In genomic region chr10:123890246-123890645, GRCh38 we compare ENCODE assay signal across 17 cellular contexts. TPM values are rescaled to one million over a fixed set of nuclear protein-coding genes. Genes with fewer than 3 reads are reported as not detected.
DNase-seq lines count a peak whose midpoint lies in the region; ATAC-seq and TF ChIP-seq lines count a peak whose summit lies in the region.
"Had no signal": no experiment of that assay in that cellular context is flagged by ENCODE, and none has a peak within 500 bp of the region (broad histone marks: within the 10 kb centered on the region; RNA-seq: fewer than 3 reads in every experiment).

No MANE protein-coding gene starts in this region.

- CTCF ChIA-PET in activated CD4-positive, alpha-beta T cell treated with anti-CD3 and anti-CD28 coated beads, Interleukin-2, amount 10 ng/mL, durations not matched to agents 7 days and 5 days (lab: Charles Lee): no interaction called here

- DNase-seq in esophagus muscularis mucosa (ENCODE audit: extremely low spot score) (no peak), thyroid gland (no peak), DMS53 (lab: John Stamatoyannopoulos, UW) (no peak)
- DNase-seq in activated CD4-positive, alpha-beta T cell treated with anti-CD3 and anti-CD28 coated beads, Interleukin-2, amount 10 ng/mL, durations not matched to agents 7 days and 5 days: no peak
- DNase-seq: activated CD4-positive, alpha-beta memory T cell treated with anti-CD3 and anti-CD28 coated beads, Interleukin-2, amount 10 ng/mL, durations not matched to agents 7 days and 5 days; DMS79 treated with DMSO at 0.1 percent for 48 hours; Kasumi-1; NCI-H1417 treated with DMSO at 0.1 percent for 48 hours; NCI-H226; stimulated activated naive CD4-positive, alpha-beta T cell treated with Interleukin-2 at 50 U/mL for 16 hours had no signal

- H3K4me3 ChIP-seq in HUES6 (ENCODE audit: low read depth, low read length) (0 out of 2 replicates have a peak overlapping the region, but pooled peaks have one; percentile 63), esophagus muscularis mucosa (peak overlapping the region; percentile 73 to 80 (median 77)), muscle layer of duodenum (ENCODE audit: low read depth in 1 of 2, low read length in 2 of 2) (peak overlapping the region; percentile 57 to 65), thyroid gland (replicated peaks in 1 of 3) (no peak overlapping the region)
- H3K4me3 ChIP-seq: SK-N-MC had no signal

- POLR2A ChIA-PET in activated CD4-positive, alpha-beta T cell treated with anti-CD3 and anti-CD28 coated beads, Interleukin-2, amount 10 ng/mL, durations not matched to agents 7 days and 5 days (lab: Charles Lee): no interaction called here

- H3K4me1 ChIP-seq in HUES6 (ENCODE audit: control insufficient read depth, insufficient read depth, low read length) (peaks cover 16% of the 10 kb centered on the region), esophagus muscularis mucosa (peaks cover 2 to 64% (median 61%) of the 10 kb centered on the region in 4 donors), muscle layer of duodenum (ENCODE audit: control insufficient read depth in 1 of 2, insufficient read depth in 2 of 2, low read length in 2 of 2) (peaks cover 0 to 30% of the 10 kb centered on the region in 2 donors), thyroid gland (no peaks in the 10 kb centered on the region)

- H3K4me3 Mint-ChIP-seq in activated CD4-positive, alpha-beta T cell treated with anti-CD3 and anti-CD28 coated beads, Interleukin-2, amount 10 ng/mL, durations not matched to agents 7 days and 5 days: no peak overlapping the region
- H3K4me3 Mint-ChIP-seq: activated CD4-positive, alpha-beta memory T cell treated with anti-CD3 and anti-CD28 coated beads, Interleukin-2, amount 10 ng/mL, durations not matched to agents 7 days and 5 days had no signal

- no peak overlapping the region for H3K27ac Mint-ChIP-seq in activated CD4-positive, alpha-beta T cell treated with anti-CD3 and anti-CD28 coated beads, Interleukin-2, amount 10 ng/mL, durations not matched to agents 7 days and 5 days
- H3K27ac Mint-ChIP-seq: activated CD4-positive, alpha-beta memory T cell treated with anti-CD3 and anti-CD28 coated beads, Interleukin-2, amount 10 ng/mL, durations not matched to agents 7 days and 5 days had no signal

- H3K36me3 ChIP-seq in HUES6 (ENCODE audit: control insufficient read depth, insufficient read depth, low read length): no peaks in the 10 kb centered on the region
- no peaks in the 10 kb centered on the region for H3K36me3 ChIP-seq in esophagus muscularis mucosa
- no peaks in the 10 kb centered on the region for H3K36me3 ChIP-seq in muscle layer of duodenum (ENCODE audit: control insufficient read depth in 1 of 2, insufficient read depth in 2 of 2, low read length in 2 of 2)
- no peaks in the 10 kb centered on the region for H3K36me3 ChIP-seq in thyroid gland

- H3K4me1 Mint-ChIP-seq in activated CD4-positive, alpha-beta T cell treated with anti-CD3 and anti-CD28 coated beads, Interleukin-2, amount 10 ng/mL, durations not matched to agents 7 days and 5 days: no peaks in the 10 kb centered on the region
- H3K4me1 Mint-ChIP-seq: activated CD4-positive, alpha-beta memory T cell treated with anti-CD3 and anti-CD28 coated beads, Interleukin-2, amount 10 ng/mL, durations not matched to agents 7 days and 5 days had no signal

- ATAC-seq in HG03039 (IDR thresholded peaks at IDR 0.05; ENCODE audit: unreplicated experiment) (no peak), GM18867 (IDR thresholded peaks at IDR 0.05; ENCODE audit: unreplicated experiment) (no peak)

- 33% methylated on average over 8 of the region's 8 CpGs for WGBS in esophagus muscularis mucosa
- WGBS in thyroid gland, 2 donors: 42 to 52% methylated on average over 8 of the region's 8 CpGs

- intact Hi-C loops in esophagus muscularis mucosa (cut with DNase I) (no loop called here), thyroid gland (cut with DNase I) (no loop called here)

- TF ChIP-seq POLR2A in esophagus muscularis mucosa (IDR thresholded peaks at IDR 0.05; ENCODE audit: low read depth) (no peak), thyroid gland (IDR thresholded peaks at IDR 0.05) (no peak)

- H3K27me3 ChIP-seq in HUES6 (ENCODE audit: control insufficient read depth, insufficient read depth, low read length): peaks cover 52% of the 10 kb centered on the region
- H3K27me3 ChIP-seq in esophagus muscularis mucosa: peaks cover 0 to 11% (median 0%) of the 10 kb centered on the region in 4 donors
- H3K27me3 ChIP-seq in muscle layer of duodenum (ENCODE audit: low read depth, low read length): no peaks in the 10 kb centered on the region
- no peaks in the 10 kb centered on the region for H3K27me3 ChIP-seq in thyroid gland

- H3K9me3 ChIP-seq in HUES6 (ENCODE audit: control insufficient read depth, insufficient read depth, low read depth, low read length) (no peaks in the 10 kb centered on the region), esophagus muscularis mucosa (no peaks in the 10 kb centered on the region), muscle layer of duodenum (ENCODE audit: control insufficient read depth in 1 of 2, low read length in 2 of 2) (no peaks in the 10 kb centered on the region), thyroid gland (no peaks in the 10 kb centered on the region)

- TF ChIP-seq CTCF in esophagus muscularis mucosa (IDR thresholded peaks at IDR 0.05) (no peak), thyroid gland (IDR thresholded peaks at IDR 0.05) (no peak)

- no peak for TF ChIP-seq EP300 in esophagus muscularis mucosa (IDR thresholded peaks at IDR 0.05)

- no peaks in the 10 kb centered on the region for H3K36me3 Mint-ChIP-seq in activated CD4-positive, alpha-beta T cell treated with anti-CD3 and anti-CD28 coated beads, Interleukin-2, amount 10 ng/mL, durations not matched to agents 7 days and 5 days (ENCODE audit: low read depth)

- no peak overlapping the region for H3K9ac ChIP-seq in HUES6 (ENCODE audit: low read length)

- no peak overlapping the region for H3K27ac ChIP-seq in HUES6 (ENCODE audit: low read depth, low read length)
- H3K27ac ChIP-seq in esophagus muscularis mucosa (replicated peaks in 1 of 4): peak overlapping the region; percentile 97 to 99 (median 98)
- H3K27ac ChIP-seq in muscle layer of duodenum (ENCODE audit: low read length): peak overlapping the region; percentile 83
- H3K27ac ChIP-seq in thyroid gland: peak overlapping the region in 2 of 3 donors; percentile 18 to 74
- H3K27ac ChIP-seq: C4-2B, HL-60, SK-N-MC had no signal

- H3K9me3 Mint-ChIP-seq in activated CD4-positive, alpha-beta T cell treated with anti-CD3 and anti-CD28 coated beads, Interleukin-2, amount 10 ng/mL, durations not matched to agents 7 days and 5 days: no peaks in the 10 kb centered on the region
- H3K9me3 Mint-ChIP-seq: activated CD4-positive, alpha-beta memory T cell treated with anti-CD3 and anti-CD28 coated beads, Interleukin-2, amount 10 ng/mL, durations not matched to agents 7 days and 5 days had no signal

- H3K27me3 Mint-ChIP-seq in activated CD4-positive, alpha-beta T cell treated with anti-CD3 and anti-CD28 coated beads, Interleukin-2, amount 10 ng/mL, durations not matched to agents 7 days and 5 days: peaks cover 16% of the 10 kb centered on the region

RNA-seq across cellular contexts. Expression of gene CPXM2, which starts 1.4 kb away (rescaled TPM):
- total RNA-seq in esophagus muscularis mucosa (100 to 1,000 TPM in 2 of 4 donors, 10 to 100 TPM in 2; 56.8 to 150 (median 96.9) TPM), thyroid gland (10 to 100 TPM in 1 of 4 donors, 1 to 10 TPM in 3; 6.3 to 11.6 (median 8.5) TPM)
- total RNA-seq in activated CD4-positive, alpha-beta T cell treated with anti-CD3 and anti-CD28 coated beads, Interleukin-2, amount 10 ng/mL, durations not matched to agents 7 days and 5 days: not detected
- total RNA-seq: activated CD4-positive, alpha-beta memory T cell treated with anti-CD3 and anti-CD28 coated beads, Interleukin-2, amount 10 ng/mL, durations not matched to agents 7 days and 5 days had no signal

Comparison
In these comparisons a context has a peak if more than half of its experiments do, and no peak if none do; other contexts are left out.
1. H3K4me3 ChIP-seq: peak in HUES6 (single experiment), esophagus muscularis mucosa (4 of 4) and muscle layer of duodenum (2 of 2); none in thyroid gland (0 of 3).
2. RNA of gene CPXM2, which starts 1.4 kb away (total RNA-seq): 56.8 to 150 TPM in esophagus muscularis mucosa and 6.3 to 11.6 TPM in thyroid gland; not detected in activated CD4-positive, alpha-beta T cell treated with anti-CD3 and anti-CD28 coated beads, Interleukin-2, amount 10 ng/mL, durations not matched to agents 7 days and 5 days; every median in the first group is over 4 times any median in the second.